12 cellular contexts compared by ENCODE assay signal in the genomic region with DNA sequence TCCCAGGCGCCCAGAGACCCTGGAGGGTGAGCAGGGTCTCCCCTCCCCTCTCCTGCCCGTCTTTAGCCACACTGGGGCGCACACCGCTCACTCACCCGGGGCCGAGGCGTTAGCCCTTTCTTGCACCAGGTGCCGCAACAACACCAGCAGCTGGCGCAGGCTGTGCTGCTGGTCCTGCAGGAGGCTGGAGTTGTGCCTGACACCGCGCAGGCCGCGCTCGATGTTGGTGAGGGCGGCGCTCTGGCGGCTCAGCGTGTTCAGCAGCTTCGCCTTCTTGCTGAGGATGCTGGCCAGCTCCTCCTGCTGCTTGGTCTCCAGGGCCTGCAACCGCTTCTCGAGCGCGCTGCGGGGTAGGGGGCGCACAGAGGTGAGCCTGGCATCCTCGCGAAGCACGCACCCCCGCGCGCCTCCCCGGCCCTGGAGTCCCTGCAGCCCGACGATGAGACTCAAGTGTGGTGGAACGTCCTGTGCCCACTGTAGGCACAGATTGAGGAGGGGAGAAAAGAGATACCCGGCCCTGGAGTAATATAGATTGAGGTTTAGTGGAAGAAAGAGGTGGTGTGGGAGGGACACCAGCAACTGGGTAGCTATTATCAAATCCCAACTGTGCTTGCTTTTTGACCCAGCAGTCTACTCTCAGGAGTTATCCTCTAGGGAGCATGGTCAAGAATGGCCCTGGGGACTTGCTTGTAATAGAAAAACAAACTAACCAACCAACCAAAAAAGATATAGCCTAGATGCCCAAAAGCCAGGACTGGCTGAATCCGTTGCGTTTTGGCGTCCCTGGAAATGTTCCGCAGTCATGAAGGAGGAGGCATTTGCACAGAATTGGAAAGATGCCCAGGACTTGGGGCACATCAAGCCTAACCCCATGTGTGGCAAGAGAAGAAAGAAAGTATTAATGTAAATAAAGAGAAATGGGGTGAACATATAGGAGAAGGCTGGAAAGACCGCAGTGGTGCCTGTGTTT. TPM values are rescaled to one million over a fixed set of nuclear protein-coding genes. Genes with fewer than 3 reads are reported as not detected.
DNase-seq lines count a peak whose midpoint lies in the region; ATAC-seq and TF ChIP-seq lines count a peak whose summit lies in the region.
"Had no signal": no experiment of that assay in that cellular context is flagged by ENCODE, and none has a peak within 500 bp of the region (broad histone marks: within the 10 kb centered on the region; RNA-seq: fewer than 3 reads in every experiment).

No MANE protein-coding gene starts in this region.

- no peak overlapping the region for H3K27ac Mint-ChIP-seq in endodermal cell
- H3K27ac Mint-ChIP-seq: activated naive CD8-positive, alpha-beta T cell treated with anti-CD3 and anti-CD28 coated beads for 36 hours had no signal

- no peaks in the 10 kb centered on the region for H3K9me3 Mint-ChIP-seq in endodermal cell
- H3K9me3 Mint-ChIP-seq: activated naive CD8-positive, alpha-beta T cell treated with anti-CD3 and anti-CD28 coated beads for 36 hours; natural killer cell treated with Interleukin-12 subunit alpha and Interleukin-12 subunit beta and Interleukin-15 and Interleukin-18, amount 100 ng/mL, for 72 hours had no signal

- TF ChIP-seq CTCF in endodermal cell (conservative IDR thresholded peaks at IDR 0.05), result peak; percentile 81

- no peaks in the 10 kb centered on the region for H3K4me1 ChIP-seq in endodermal cell (ENCODE audit: control insufficient read depth, insufficient read depth, low read length)
- H3K4me1 ChIP-seq in HAP-1, result peaks cover 7% of the 10 kb centered on the region

- H3K9ac ChIP-seq in endodermal cell (ENCODE audit: extremely low read depth, low read length, poor library complexity, severe bottlenecking), result no peak overlapping the region

- no peak overlapping the region for H3K4me3 Mint-ChIP-seq in endodermal cell
- H3K4me3 Mint-ChIP-seq: activated naive CD8-positive, alpha-beta T cell treated with anti-CD3 and anti-CD28 coated beads for 36 hours; natural killer cell treated with Interleukin-12 subunit alpha and Interleukin-12 subunit beta and Interleukin-15 and Interleukin-18, amount 100 ng/mL, for 72 hours had no signal

- peak; percentile 56 for DNase-seq in Ammon's horn (ENCODE audit: low spot score)
- DNase-seq in KBM-7, result peak; percentile 30
- DNase-seq in endodermal cell, result peak; percentile 96
- DNase-seq in lung microvascular endothelial cell (ENCODE audit: low read depth in 2 of 2), result peak; percentile 15 to 45
- DNase-seq in germinal center (ENCODE audit: low spot score), result no peak
- DNase-seq in HAP-1 (ENCODE audit: low spot score in 2 of 2), result no peak
- no peak for DNase-seq in NCI-H748 treated with DMSO at 0.1 percent for 48 hours (lab: John Stamatoyannopoulos, UW)
- DNase-seq: activated naive CD8-positive, alpha-beta T cell treated with anti-CD3 and anti-CD28 coated beads for 36 hours had no signal

- H3K4me3 ChIP-seq in endodermal cell (ENCODE audit: low read length) (no peak overlapping the region), HAP-1 (no peak overlapping the region)
- H3K4me3 ChIP-seq: SJSA1, thoracic aorta had no signal

- ATAC-seq in GM21447 (IDR thresholded peaks at IDR 0.05; ENCODE audit: unreplicated experiment), result no peak
- ATAC-seq: natural killer cell treated with Interleukin-12 subunit alpha and Interleukin-12 subunit beta and Interleukin-15 and Interleukin-18, amount 100 ng/mL, for 72 hours had no signal

- H3K36me3 ChIP-seq in endodermal cell (ENCODE audit: control insufficient read depth, insufficient read depth, low read length) (no peaks in the 10 kb centered on the region), HAP-1 (replicated peaks) (no peaks in the 10 kb centered on the region)
- H3K36me3 ChIP-seq: SJSA1, thoracic aorta had no signal

- H3K9me3 ChIP-seq in endodermal cell (ENCODE audit: control insufficient read depth, low read length), result no peaks in the 10 kb centered on the region
- no peaks in the 10 kb centered on the region for H3K9me3 ChIP-seq in HAP-1
- H3K9me3 ChIP-seq: SJSA1, thoracic aorta had no signal

- in situ Hi-C loops in KBM-7 (cut with MboI; ENCODE audit: low pct_unique_long_range_greater_than_20kb, low sequenced_read_pairs), result no loop called here
- in situ Hi-C loops in HAP-1 (cut with MboI; ENCODE audit: low sequenced_read_pairs), result no loop called here

- H3K27me3 ChIP-seq in endodermal cell (ENCODE audit: control insufficient read depth, insufficient read depth, low read length, poor library complexity, severe bottlenecking), result peaks cover 24% of the 10 kb centered on the region
- 0 out of 2 replicates have a peak, but pooled peaks cover 10% of the 10 kb centered on the region for H3K27me3 ChIP-seq in HAP-1 (ENCODE audit: low read depth)

- H3K27ac ChIP-seq in endodermal cell (ENCODE audit: low read depth, low read length), result no peak overlapping the region
- H3K27ac ChIP-seq: SJSA1, thoracic aorta had no signal

- 19 to 21% methylated on average over 27 to 41 of the region's 41 CpGs for WGBS in endodermal cell (ENCODE audit: insufficient coverage in 1 of 2, insufficient read length in 1 of 2), 2 experiments

- peaks cover 2% of the 10 kb centered on the region for H3K4me1 Mint-ChIP-seq in endodermal cell

- H3K36me3 Mint-ChIP-seq in endodermal cell (ENCODE audit: low read depth), result no peaks in the 10 kb centered on the region
- H3K36me3 Mint-ChIP-seq: activated naive CD8-positive, alpha-beta T cell treated with anti-CD3 and anti-CD28 coated beads for 36 hours; natural killer cell treated with Interleukin-12 subunit alpha and Interleukin-12 subunit beta and Interleukin-15 and Interleukin-18, amount 100 ng/mL, for 72 hours had no signal

- peaks cover 33% of the 10 kb centered on the region for H3K27me3 Mint-ChIP-seq in endodermal cell (ENCODE audit: insufficient read depth)

RNA-seq across cellular contexts. Expression of a gene that starts 30.9 kb away (rescaled TPM):
- total RNA-seq in endodermal cell (under 1 TPM; 0.31 to 0.51 TPM), lung microvascular endothelial cell (not detected in 2 replicates)
- polyA plus RNA-seq in endodermal cell (2013, experiment 1 of 2), result 0.18 TPM
- 0.21 TPM for polyA plus RNA-seq in endodermal cell (2013, experiment 2 of 2)
- total RNA-seq: activated naive CD8-positive, alpha-beta T cell treated with anti-CD3 and anti-CD28 coated beads for 36 hours; natural killer cell treated with Interleukin-12 subunit alpha and Interleukin-12 subunit beta and Interleukin-15 and Interleukin-18, amount 100 ng/mL, for 72 hours; SJSA1 had no signal

RNA-seq across cellular contexts. Expression of a gene that starts 51.8 kb away (rescaled TPM):
- 10 to 100 TPM; 12.1 to 16.9 TPM for total RNA-seq in endodermal cell
- 19.3 TPM for polyA plus RNA-seq in endodermal cell (2013, experiment 1 of 2)
- polyA plus RNA-seq in endodermal cell (2013, experiment 2 of 2), result 18.7 TPM
- 1.3 and 1.4 TPM in 2 replicates for total RNA-seq in lung microvascular endothelial cell

Comparison
In these comparisons a context has a peak if more than half of its experiments do, and no peak if none do; other contexts are left out.
1. DNase-seq: peak in Ammon's horn (single experiment), KBM-7 (single experiment), endodermal cell (single experiment) and lung microvascular endothelial cell (2 of 2); none in germinal center (single experiment), HAP-1 (0 of 2) and NCI-H748 treated with DMSO at 0.1 percent for 48 hours (single experiment).